Comparison of ENCODE assay signal across 19 cellular contexts in the genomic region with DNA sequence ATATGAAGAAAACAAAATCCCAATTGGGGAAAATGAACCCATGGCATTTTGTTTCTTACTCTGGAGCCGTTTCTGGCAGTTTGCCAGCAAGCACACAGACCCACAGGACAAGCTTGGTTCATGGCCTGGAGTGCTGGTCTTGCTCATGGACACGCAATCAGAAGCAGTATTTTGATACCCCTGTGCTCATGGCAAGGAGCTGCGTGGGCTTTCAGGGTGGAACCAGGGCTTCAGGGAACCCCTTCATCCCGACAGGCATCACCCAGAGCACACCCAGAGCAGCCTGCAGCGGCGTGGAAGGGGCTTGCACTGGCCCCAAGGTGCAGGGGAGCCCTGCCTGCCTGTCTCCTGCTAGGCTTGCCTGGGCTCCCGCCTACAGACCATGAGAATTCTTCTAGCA. TPM values are rescaled to one million over a fixed set of nuclear protein-coding genes. Genes with fewer than 3 reads are reported as not detected.
DNase-seq lines count a peak whose midpoint lies in the region; ATAC-seq, FAIRE-seq and TF ChIP-seq lines count a peak whose summit lies in the region.
"Had no signal": no experiment of that assay in that cellular context is flagged by ENCODE, and none has a peak within 500 bp of the region (broad histone marks: within the 10 kb centered on the region; RNA-seq: fewer than 3 reads in every experiment).

No MANE protein-coding gene starts in this region.

- no peak for FAIRE-seq in kidney (lab: Jason Lieb, UNC)
- FAIRE-seq: A549, G401.6, HTR-8/SVneo had no signal

- TF ChIP-seq EP300 in Ishikawa (IDR thresholded peaks at IDR 0.05; ENCODE audit: borderline replicate concordance) = no peak
- no peak for TF ChIP-seq EP300 in sigmoid colon (IDR thresholded peaks at IDR 0.05)

- H3K9ac ChIP-seq in kidney (ENCODE audit: low read length in 2 of 2) = no peak overlapping the region

- no peak for TF ChIP-seq RAD21 in Ishikawa (IDR thresholded peaks at IDR 0.05; ENCODE audit: low read depth)

- H3K36me3 ChIP-seq in kidney (ENCODE audit: control insufficient read depth in 1 of 2, insufficient read depth in 2 of 2, low read length in 2 of 2) (no peaks in the 10 kb centered on the region), sigmoid colon (no peaks in the 10 kb centered on the region)

- H3K4me3 ChIP-seq in kidney (ENCODE audit: low read length in 2 of 2) = no peak overlapping the region
- H3K4me3 ChIP-seq in sigmoid colon = no peak overlapping the region
- H3K4me3 ChIP-seq: A549 had no signal

- ATAC-seq in activated CD4-positive, CD25-positive, alpha-beta regulatory T cell treated with anti-CD3 and anti-CD28 coated beads, Interleukin-2, amount 50 U/mL, for 24 hours = no peak
- ATAC-seq in GM21423 (IDR thresholded peaks at IDR 0.05; ENCODE audit: unreplicated experiment) = no peak
- ATAC-seq: A549 had no signal

- H3K9me3 ChIP-seq in kidney (ENCODE audit: control insufficient read depth in 1 of 2, low read length in 2 of 2) = peaks cover 0 to 4% of the 10 kb centered on the region in 2 donors
- H3K9me3 ChIP-seq in sigmoid colon = no peaks in the 10 kb centered on the region

- TF ChIP-seq CTCF in kidney (IDR thresholded peaks at IDR 0.05; ENCODE audit: borderline replicate concordance, extremely low read depth, insufficient read depth) (no peak), sigmoid colon (IDR thresholded peaks at IDR 0.05) (no peak)

- intact Hi-C loops in kidney (cut with DNase I) = no loop called here
- intact Hi-C loops in sigmoid colon (cut with DNase I) = loop anchor here (5.0 kb wide), 1 partner anchor 224 kb away; no protein-coding TSS in a partner anchor

- H3K4me1 ChIP-seq in kidney (ENCODE audit: control insufficient read depth in 1 of 2, insufficient read depth in 1 of 2, low read depth in 1 of 2, low read length in 2 of 2) (no peaks in the 10 kb centered on the region), sigmoid colon (no peaks in the 10 kb centered on the region)
- H3K4me1 ChIP-seq: A549, Caco-2 had no signal

- H3K27me3 ChIP-seq in sigmoid colon = no peaks in the 10 kb centered on the region

- 50 to 76% methylated on average over 7 of the region's 7 CpGs for WGBS in sigmoid colon, 2 donors

- peak; percentile 24 for DNase-seq in activated CD4-positive, CD25-positive, alpha-beta regulatory T cell treated with anti-CD3 and anti-CD28 coated beads, Interleukin-2, amount 50 U/mL, for 72 hours
- DNase-seq in kidney = peak; percentile 59
- DNase-seq in sigmoid colon = peak; percentile 35
- DNase-seq in NCI-H1694 (lab: John Stamatoyannopoulos, UW) = no peak
- DNase-seq: DMS79, GOT3, KBM-7, NCI-H1048, NCI-H1694 treated with DMSO at 0.1 percent for 48 hours, NCI-H446, NCI-H82, SIG-M5 had no signal

- TF ChIP-seq POLR2A in sigmoid colon (IDR thresholded peaks at IDR 0.05) = no peak

- H3K27ac ChIP-seq in kidney (ENCODE audit: low read depth in 2 of 2, low read length in 2 of 2) (no peak overlapping the region), sigmoid colon (no peak overlapping the region)
- H3K27ac ChIP-seq: A549 had no signal

TF ChIP-seq in Ishikawa, 13 proteins besides CTCF, POLR2A, EP300 and RAD21:
- no peak for TF ChIP-seq TAF1 (IDR thresholded peaks at IDR 0.05; ENCODE audit: low read depth)
- peak; percentile 52; the same call in 1 of the 2 replicates for TF ChIP-seq NFIC (IDR thresholded peaks at IDR 0.05)

RNA-seq across cellular contexts. Expression of a gene that starts 45.4 kb away (rescaled TPM):
- 5.4 TPM for total RNA-seq in kidney
- polyA plus RNA-seq in kidney (ENCODE audit: insufficient read depth, low read depth, low replicate concordance) = 2.3 TPM
- 10 to 100 TPM in 1 of 4 donors, 1 to 10 TPM in 3; 5.5 to 21.3 (median 8.4) TPM for total RNA-seq in sigmoid colon
- polyA plus RNA-seq in sigmoid colon = 1 to 10 TPM; 1.2 to 9.6 (median 2.4) TPM

RNA-seq across cellular contexts. Expression of a gene that starts 55.9 kb away (rescaled TPM):
- total RNA-seq in kidney = 7.2 TPM
- polyA plus RNA-seq in kidney (ENCODE audit: insufficient read depth, low read depth, low replicate concordance) = 5.1 TPM
- total RNA-seq in sigmoid colon = 1 to 10 TPM; 2.1 to 6.4 (median 2.5) TPM
- 10 to 100 TPM in 1 of 3 donors, 1 to 10 TPM in 2; 1.8 to 10.7 (median 3.2) TPM for polyA plus RNA-seq in sigmoid colon
